Comparison of ENCODE assay signal across 1 cellular context in the genomic region with DNA sequence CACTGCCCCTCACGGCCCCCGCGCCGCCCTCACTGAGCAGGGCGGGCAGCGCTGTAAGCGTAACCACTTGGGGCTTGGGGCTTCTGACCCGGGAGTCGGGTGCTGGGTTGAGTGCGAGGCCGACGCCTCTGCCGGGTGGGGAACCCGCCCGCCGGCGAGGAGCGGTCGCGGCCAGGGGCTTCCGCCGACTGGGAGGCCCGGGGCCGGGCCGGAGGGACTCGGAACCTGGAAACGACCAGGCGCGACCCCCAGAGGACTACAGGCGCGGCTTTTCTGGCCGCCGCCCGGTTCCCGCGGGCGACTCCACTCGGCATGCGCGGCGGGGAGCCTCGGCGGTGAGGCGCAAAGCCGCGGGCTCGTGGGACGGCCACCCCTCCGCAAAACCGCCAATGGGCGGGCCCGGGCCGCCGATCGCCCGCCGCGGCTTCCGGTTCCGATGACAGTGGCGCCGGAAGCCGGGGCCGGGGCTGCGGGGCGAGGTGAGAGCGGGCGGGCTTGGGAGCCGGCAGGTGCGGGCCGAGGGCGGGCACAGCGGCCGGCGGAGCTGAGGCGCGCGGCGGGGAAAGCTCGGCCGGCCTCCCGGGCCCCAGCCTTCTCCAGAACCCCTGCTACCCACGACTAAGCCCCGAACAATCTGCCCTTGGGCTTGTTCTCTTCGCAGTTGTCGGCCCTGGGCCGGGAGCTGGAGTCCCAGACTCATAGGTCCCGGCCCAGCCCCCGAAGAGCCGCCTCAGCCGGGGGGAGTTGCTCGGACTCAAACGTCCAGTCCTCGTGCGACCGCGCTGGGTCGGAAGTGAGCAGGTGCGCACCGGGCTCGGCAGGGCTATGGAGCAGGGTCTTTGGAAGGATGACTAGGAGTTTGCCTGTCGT.
TF ChIP-seq lines count a peak whose summit lies in the region.

A gene with protein sequence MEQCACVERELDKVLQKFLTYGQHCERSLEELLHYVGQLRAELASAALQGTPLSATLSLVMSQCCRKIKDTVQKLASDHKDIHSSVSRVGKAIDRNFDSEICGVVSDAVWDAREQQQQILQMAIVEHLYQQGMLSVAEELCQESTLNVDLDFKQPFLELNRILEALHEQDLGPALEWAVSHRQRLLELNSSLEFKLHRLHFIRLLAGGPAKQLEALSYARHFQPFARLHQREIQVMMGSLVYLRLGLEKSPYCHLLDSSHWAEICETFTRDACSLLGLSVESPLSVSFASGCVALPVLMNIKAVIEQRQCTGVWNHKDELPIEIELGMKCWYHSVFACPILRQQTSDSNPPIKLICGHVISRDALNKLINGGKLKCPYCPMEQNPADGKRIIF (plus strand): TSS at position 439 of the 870 bp plus-strand sequence. CDS start 7,106 bp downstream, outside the sequence.

TF ChIP-seq in GM12878, 131 proteins besides CTCF, POLR2A, EP300 and RAD21 (continued from another document):
- TF ChIP-seq, protein P1, sequence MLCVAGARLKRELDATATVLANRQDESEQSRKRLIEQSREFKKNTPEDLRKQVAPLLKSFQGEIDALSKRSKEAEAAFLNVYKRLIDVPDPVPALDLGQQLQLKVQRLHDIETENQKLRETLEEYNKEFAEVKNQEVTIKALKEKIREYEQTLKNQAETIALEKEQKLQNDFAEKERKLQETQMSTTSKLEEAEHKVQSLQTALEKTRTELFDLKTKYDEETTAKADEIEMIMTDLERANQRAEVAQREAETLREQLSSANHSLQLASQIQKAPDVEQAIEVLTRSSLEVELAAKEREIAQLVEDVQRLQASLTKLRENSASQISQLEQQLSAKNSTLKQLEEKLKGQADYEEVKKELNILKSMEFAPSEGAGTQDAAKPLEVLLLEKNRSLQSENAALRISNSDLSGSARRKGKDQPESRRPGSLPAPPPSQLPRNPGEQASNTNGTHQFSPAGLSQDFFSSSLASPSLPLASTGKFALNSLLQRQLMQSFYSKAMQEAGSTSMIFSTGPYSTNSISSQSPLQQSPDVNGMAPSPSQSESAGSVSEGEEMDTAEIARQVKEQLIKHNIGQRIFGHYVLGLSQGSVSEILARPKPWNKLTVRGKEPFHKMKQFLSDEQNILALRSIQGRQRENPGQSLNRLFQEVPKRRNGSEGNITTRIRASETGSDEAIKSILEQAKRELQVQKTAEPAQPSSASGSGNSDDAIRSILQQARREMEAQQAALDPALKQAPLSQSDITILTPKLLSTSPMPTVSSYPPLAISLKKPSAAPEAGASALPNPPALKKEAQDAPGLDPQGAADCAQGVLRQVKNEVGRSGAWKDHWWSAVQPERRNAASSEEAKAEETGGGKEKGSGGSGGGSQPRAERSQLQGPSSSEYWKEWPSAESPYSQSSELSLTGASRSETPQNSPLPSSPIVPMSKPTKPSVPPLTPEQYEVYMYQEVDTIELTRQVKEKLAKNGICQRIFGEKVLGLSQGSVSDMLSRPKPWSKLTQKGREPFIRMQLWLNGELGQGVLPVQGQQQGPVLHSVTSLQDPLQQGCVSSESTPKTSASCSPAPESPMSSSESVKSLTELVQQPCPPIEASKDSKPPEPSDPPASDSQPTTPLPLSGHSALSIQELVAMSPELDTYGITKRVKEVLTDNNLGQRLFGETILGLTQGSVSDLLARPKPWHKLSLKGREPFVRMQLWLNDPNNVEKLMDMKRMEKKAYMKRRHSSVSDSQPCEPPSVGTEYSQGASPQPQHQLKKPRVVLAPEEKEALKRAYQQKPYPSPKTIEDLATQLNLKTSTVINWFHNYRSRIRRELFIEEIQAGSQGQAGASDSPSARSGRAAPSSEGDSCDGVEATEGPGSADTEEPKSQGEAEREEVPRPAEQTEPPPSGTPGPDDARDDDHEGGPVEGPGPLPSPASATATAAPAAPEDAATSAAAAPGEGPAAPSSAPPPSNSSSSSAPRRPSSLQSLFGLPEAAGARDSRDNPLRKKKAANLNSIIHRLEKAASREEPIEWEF (IDR thresholded peaks at IDR 0.05; ENCODE audit: insufficient replicate concordance, low read depth, low read length) = no peak
- TF ChIP-seq, protein P2, sequence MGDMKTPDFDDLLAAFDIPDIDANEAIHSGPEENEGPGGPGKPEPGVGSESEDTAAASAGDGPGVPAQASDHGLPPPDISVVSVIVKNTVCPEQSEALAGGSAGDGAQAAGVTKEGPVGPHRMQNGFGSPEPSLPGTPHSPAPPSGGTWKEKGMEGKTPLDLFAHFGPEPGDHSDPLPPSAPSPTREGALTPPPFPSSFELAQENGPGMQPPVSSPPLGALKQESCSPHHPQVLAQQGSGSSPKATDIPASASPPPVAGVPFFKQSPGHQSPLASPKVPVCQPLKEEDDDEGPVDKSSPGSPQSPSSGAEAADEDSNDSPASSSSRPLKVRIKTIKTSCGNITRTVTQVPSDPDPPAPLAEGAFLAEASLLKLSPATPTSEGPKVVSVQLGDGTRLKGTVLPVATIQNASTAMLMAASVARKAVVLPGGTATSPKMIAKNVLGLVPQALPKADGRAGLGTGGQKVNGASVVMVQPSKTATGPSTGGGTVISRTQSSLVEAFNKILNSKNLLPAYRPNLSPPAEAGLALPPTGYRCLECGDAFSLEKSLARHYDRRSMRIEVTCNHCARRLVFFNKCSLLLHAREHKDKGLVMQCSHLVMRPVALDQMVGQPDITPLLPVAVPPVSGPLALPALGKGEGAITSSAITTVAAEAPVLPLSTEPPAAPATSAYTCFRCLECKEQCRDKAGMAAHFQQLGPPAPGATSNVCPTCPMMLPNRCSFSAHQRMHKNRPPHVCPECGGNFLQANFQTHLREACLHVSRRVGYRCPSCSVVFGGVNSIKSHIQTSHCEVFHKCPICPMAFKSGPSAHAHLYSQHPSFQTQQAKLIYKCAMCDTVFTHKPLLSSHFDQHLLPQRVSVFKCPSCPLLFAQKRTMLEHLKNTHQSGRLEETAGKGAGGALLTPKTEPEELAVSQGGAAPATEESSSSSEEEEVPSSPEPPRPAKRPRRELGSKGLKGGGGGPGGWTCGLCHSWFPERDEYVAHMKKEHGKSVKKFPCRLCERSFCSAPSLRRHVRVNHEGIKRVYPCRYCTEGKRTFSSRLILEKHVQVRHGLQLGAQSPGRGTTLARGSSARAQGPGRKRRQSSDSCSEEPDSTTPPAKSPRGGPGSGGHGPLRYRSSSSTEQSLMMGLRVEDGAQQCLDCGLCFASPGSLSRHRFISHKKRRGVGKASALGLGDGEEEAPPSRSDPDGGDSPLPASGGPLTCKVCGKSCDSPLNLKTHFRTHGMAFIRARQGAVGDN (IDR thresholded peaks at IDR 0.05) = peak; percentile 72; the same call in 1 of the 2 replicates
- TF ChIP-seq EZH2 (IDR thresholded peaks at IDR 0.05; ENCODE audit: borderline replicate concordance, control insufficient read depth, low read depth, low read length) (no peak), CBX3 (IDR thresholded peaks at IDR 0.05; ENCODE audit: borderline replicate concordance, low read depth) (no peak), MTA2 (IDR thresholded peaks at IDR 0.05; ENCODE audit: low read depth) (no peak), JUND (IDR thresholded peaks at IDR 0.05; ENCODE audit: low read depth, low read length) (peak; percentile 98), BRCA1 (IDR thresholded peaks at IDR 0.05; ENCODE audit: low read depth, low read length) (no peak), ZNF384 (IDR thresholded peaks at IDR 0.05; ENCODE audit: borderline replicate concordance, low read depth, low read length) (no peak), MEF2B (IDR thresholded peaks at IDR 0.05; ENCODE audit: partially characterized antibody, poor library complexity, severe bottlenecking) (no peak)
- TF ChIP-seq, protein P3, sequence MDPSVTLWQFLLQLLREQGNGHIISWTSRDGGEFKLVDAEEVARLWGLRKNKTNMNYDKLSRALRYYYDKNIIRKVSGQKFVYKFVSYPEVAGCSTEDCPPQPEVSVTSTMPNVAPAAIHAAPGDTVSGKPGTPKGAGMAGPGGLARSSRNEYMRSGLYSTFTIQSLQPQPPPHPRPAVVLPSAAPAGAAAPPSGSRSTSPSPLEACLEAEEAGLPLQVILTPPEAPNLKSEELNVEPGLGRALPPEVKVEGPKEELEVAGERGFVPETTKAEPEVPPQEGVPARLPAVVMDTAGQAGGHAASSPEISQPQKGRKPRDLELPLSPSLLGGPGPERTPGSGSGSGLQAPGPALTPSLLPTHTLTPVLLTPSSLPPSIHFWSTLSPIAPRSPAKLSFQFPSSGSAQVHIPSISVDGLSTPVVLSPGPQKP (IDR thresholded peaks at IDR 0.05; ENCODE audit: low read depth, low read length) = peak; percentile 32; the same call in 1 of the 2 replicates
- TF ChIP-seq, protein P4, sequence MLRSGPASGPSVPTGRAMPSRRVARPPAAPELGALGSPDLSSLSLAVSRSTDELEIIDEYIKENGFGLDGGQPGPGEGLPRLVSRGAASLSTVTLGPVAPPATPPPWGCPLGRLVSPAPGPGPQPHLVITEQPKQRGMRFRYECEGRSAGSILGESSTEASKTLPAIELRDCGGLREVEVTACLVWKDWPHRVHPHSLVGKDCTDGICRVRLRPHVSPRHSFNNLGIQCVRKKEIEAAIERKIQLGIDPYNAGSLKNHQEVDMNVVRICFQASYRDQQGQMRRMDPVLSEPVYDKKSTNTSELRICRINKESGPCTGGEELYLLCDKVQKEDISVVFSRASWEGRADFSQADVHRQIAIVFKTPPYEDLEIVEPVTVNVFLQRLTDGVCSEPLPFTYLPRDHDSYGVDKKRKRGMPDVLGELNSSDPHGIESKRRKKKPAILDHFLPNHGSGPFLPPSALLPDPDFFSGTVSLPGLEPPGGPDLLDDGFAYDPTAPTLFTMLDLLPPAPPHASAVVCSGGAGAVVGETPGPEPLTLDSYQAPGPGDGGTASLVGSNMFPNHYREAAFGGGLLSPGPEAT (IDR thresholded peaks at IDR 0.05; ENCODE audit: low read depth) = no peak
- TF ChIP-seq, protein P5, sequence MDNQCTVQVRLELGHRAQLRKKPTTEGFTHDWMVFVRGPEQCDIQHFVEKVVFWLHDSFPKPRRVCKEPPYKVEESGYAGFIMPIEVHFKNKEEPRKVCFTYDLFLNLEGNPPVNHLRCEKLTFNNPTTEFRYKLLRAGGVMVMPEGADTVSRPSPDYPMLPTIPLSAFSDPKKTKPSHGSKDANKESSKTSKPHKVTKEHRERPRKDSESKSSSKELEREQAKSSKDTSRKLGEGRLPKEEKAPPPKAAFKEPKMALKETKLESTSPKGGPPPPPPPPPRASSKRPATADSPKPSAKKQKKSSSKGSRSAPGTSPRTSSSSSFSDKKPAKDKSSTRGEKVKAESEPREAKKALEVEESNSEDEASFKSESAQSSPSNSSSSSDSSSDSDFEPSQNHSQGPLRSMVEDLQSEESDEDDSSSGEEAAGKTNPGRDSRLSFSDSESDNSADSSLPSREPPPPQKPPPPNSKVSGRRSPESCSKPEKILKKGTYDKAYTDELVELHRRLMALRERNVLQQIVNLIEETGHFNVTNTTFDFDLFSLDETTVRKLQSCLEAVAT (IDR thresholded peaks at IDR 0.05) = no peak
